20 cellular contexts compared by ENCODE assay signal in the genomic region with DNA sequence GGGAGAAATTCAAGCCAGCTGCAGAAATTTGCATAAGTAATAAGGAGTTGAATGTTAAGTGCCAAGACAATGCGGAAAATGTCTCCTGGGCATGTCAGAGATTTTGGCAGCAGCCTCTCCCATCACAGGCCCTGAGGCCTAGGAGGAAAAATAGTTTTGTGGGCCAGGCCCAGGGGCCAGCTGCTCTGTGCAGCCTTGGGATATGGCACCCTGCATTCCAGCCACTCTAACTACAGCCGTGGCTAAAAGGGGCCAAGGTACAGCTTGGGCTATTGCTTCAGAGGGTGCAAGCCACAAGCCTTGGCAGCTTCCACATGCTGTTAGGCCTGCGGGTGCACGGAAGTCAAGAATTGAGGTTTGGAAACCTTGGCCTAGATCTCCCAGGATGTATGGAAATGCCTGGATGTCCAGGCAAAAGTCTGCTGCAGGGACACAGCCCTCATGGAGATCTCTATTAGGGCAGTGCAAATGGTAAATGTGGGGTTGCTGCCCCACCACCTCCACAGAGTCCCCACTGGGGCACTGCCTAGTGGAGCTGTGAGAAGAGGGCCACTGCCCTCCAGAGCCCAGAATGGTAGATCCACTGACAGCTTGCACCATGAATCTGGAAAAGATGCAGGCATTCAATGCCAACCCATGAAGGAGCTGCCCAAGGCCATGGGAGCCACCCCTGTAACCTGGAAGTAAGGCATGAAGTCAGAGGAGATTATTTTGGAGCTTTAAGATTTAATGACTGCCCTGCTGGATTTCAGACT.
DNase-seq lines count a peak whose midpoint lies in the region; ATAC-seq, FAIRE-seq and TF ChIP-seq lines count a peak whose summit lies in the region.
"Had no signal": no experiment of that assay in that cellular context is flagged by ENCODE, and none has a peak within 500 bp of the region (broad histone marks: within the 10 kb centered on the region; RNA-seq: fewer than 3 reads in every experiment).

No MANE protein-coding gene starts in this region.

- no peak for DNase-seq in Right ventricle myocardium superior
- DNase-seq in cardiac septum (ENCODE audit: low spot score): no peak
- DNase-seq in endodermal cell: no peak
- no peak for DNase-seq in HepG2 (ENCODE audit: low spot score)
- peak; percentile 24 for DNase-seq in small intestine
- no peak for DNase-seq in NCI-H524 (lab: John Stamatoyannopoulos, UW)
- no peak for DNase-seq in effector CD8-positive, alpha-beta T cell (lab: John Stamatoyannopoulos, UW)
- DNase-seq in GM10248 (ENCODE audit: extremely low spot score): no peak
- DNase-seq: Calu3; CD4-positive, CD25-positive, alpha-beta regulatory T cell; HCEC 1CT; Kasumi-1; NCI-H1417 treated with DMSO at 0.1 percent for 48 hours; NCI-H2081; NCI-H2227 treated with DMSO at 0.1 percent for 48 hours; NCI-H526; NK-92 treated with Interleukin-12 subunit alpha and Interleukin-12 subunit beta, amount 100 ng/mL, for 24 hours had no signal

- CTCF ChIA-PET in HepG2 (lab: Yijun Ruan, JAX; ENCODE audit: low intra/inter-chr PET ratio, low total read pairs): no interaction called here
- CTCF ChIA-PET in GM10248 (lab: Yijun Ruan, JAX): interaction anchor here (1.1 to 5.0 kb wide), 6 partner anchors 8 to 87 kb away, joined by 3 to 18 read pairs (median 4); no protein-coding TSS in a partner anchor

- FAIRE-seq in HepG2 (lab: Jason Lieb, UNC) (no peak), small intestine (lab: Jason Lieb, UNC) (no peak)
- FAIRE-seq: G401.6, GM12892, GM19239 had no signal

- TF ChIP-seq CTCF in endodermal cell (conservative IDR thresholded peaks at IDR 0.05): no peak
- no peak for TF ChIP-seq CTCF in HepG2 (CRISPR knock-in tag; IDR thresholded peaks at IDR 0.05)
- no peak for TF ChIP-seq CTCF in GM10248 (IDR thresholded peaks at IDR 0.05; ENCODE audit: control extremely low read depth, extremely low read depth, low read depth, missing control alignments)

- no peak overlapping the region for H2AFZ ChIP-seq in HepG2 (ENCODE audit: low read length)

- no peak overlapping the region for H3K4me2 ChIP-seq in HepG2 (ENCODE audit: low read depth, low read length)

- H3K4me3 ChIP-seq in endodermal cell (ENCODE audit: low read length) (peak overlapping the region; percentile 23), HepG2 (replicated peaks in 1 of 3; ENCODE audit: insufficient read depth in 1 of 3, low read depth in 2 of 3, low read length in 3 of 3) (no peak overlapping the region), small intestine (ENCODE audit: low read depth in 1 of 2, low read length in 2 of 2) (no peak overlapping the region)

- H3K36me3 ChIP-seq in endodermal cell (ENCODE audit: control insufficient read depth, insufficient read depth, low read length): peaks cover 10% of the 10 kb centered on the region
- H3K36me3 ChIP-seq in HepG2 (replicated peaks in 1 of 2; ENCODE audit: control insufficient read depth in 1 of 2, insufficient read depth in 2 of 2, low read length in 2 of 2): peaks cover 0 to 5% of the 10 kb centered on the region in 2 experiments; a peak in 2 of 5 replicates
- H3K36me3 ChIP-seq in small intestine (ENCODE audit: control insufficient read depth in 2 of 2, insufficient read depth in 2 of 2, low read length in 2 of 2): peaks cover 0 to 2% of the 10 kb centered on the region in 2 donors

- 82 to 84% methylated on average over 3 to 4 of the region's 4 CpGs for WGBS in endodermal cell (ENCODE audit: insufficient coverage in 1 of 2, insufficient read length in 1 of 2), 2 experiments
- WGBS in HepG2 (ENCODE audit: low lambda C conversion rate): 87% methylated on average over 4 of the region's 4 CpGs
- 68 to 76% (median 72%) methylated on average over 4 of the region's 4 CpGs for WGBS in small intestine, 3 donors

- no peak overlapping the region for H3K27ac Mint-ChIP-seq in endodermal cell

- H3K9ac ChIP-seq in endodermal cell (ENCODE audit: extremely low read depth, low read length, poor library complexity, severe bottlenecking): no peak overlapping the region
- no peak overlapping the region for H3K9ac ChIP-seq in HepG2 (ENCODE audit: insufficient read depth, low read depth, low read length)

- intact Hi-C loops in Right ventricle myocardium superior (cut with DNase I) (no loop called here), cardiac septum (cut with DNase I) (no loop called here), HepG2 (cut with micrococcal nuclease; ENCODE audit: unreplicated experiment) (no loop called here)

- TF ChIP-seq POLR2A in HepG2 (IDR thresholded peaks at IDR 0.05; ENCODE audit: insufficient read depth in 1 of 2, low read depth in 2 of 2, low read length in 2 of 2): no peak

- TF ChIP-seq EP300 in HepG2 (IDR thresholded peaks at IDR 0.05; ENCODE audit: low read depth in 2 of 2, low read length in 2 of 2): no peak
- no peak for TF ChIP-seq EP300 in HepG2 (CRISPR knock-in tag; IDR thresholded peaks at IDR 0.05; ENCODE audit: borderline replicate concordance)

- H3K4me3 Mint-ChIP-seq in endodermal cell: no peak overlapping the region
- H3K4me3 Mint-ChIP-seq: CD4-positive, CD25-positive, alpha-beta regulatory T cell had no signal

- H3K27me3 ChIP-seq in endodermal cell (ENCODE audit: control insufficient read depth, insufficient read depth, low read length, poor library complexity, severe bottlenecking): no peaks in the 10 kb centered on the region
- H3K27me3 ChIP-seq in HepG2 (ENCODE audit: control insufficient read depth in 1 of 2, insufficient read depth in 2 of 2, low read length in 2 of 2): no peaks in the 10 kb centered on the region
- H3K27me3 ChIP-seq in small intestine (ENCODE audit: control insufficient read depth in 2 of 2, insufficient read depth in 2 of 2, low read length in 2 of 2): no peaks in the 10 kb centered on the region

- H3K27me3 Mint-ChIP-seq in endodermal cell (ENCODE audit: insufficient read depth): no peaks in the 10 kb centered on the region
- H3K27me3 Mint-ChIP-seq: CD4-positive, CD25-positive, alpha-beta regulatory T cell had no signal

- H3K9me3 Mint-ChIP-seq in endodermal cell: peaks cover 24% of the 10 kb centered on the region
- H3K9me3 Mint-ChIP-seq: CD4-positive, CD25-positive, alpha-beta regulatory T cell had no signal

- no peak for TF ChIP-seq RAD21 in HepG2 (CRISPR knock-in tag; IDR thresholded peaks at IDR 0.05)

- H3K9me3 ChIP-seq in endodermal cell (ENCODE audit: control insufficient read depth, low read length) (peaks cover 23% of the 10 kb centered on the region), HepG2 (ENCODE audit: low read length) (no peaks in the 10 kb centered on the region), small intestine (ENCODE audit: control insufficient read depth, low read depth) (no peaks in the 10 kb centered on the region)

- POLR2A ChIA-PET in HepG2 (lab: Yijun Ruan, JAX) (no interaction called here), GM10248 (lab: Yijun Ruan, JAX) (no interaction called here)

- peaks cover 20% of the 10 kb centered on the region for H3K36me3 Mint-ChIP-seq in endodermal cell (ENCODE audit: low read depth)

- H3K27ac ChIP-seq in endodermal cell (ENCODE audit: low read depth, low read length): no peak overlapping the region
- H3K27ac ChIP-seq in HepG2 (ENCODE audit: extremely low read length, insufficient read depth, low read length): no peak overlapping the region
- no peak overlapping the region for H3K27ac ChIP-seq in small intestine (ENCODE audit: low read depth in 1 of 2, low read length in 1 of 2)

- H4K20me1 ChIP-seq in HepG2 (ENCODE audit: insufficient read depth, low read length): no peaks in the 10 kb centered on the region

- no peaks in the 10 kb centered on the region for H3K79me2 ChIP-seq in HepG2 (ENCODE audit: insufficient read depth, low read length)

- peaks cover 29% of the 10 kb centered on the region for H3K4me1 ChIP-seq in endodermal cell (ENCODE audit: control insufficient read depth, insufficient read depth, low read length)
- H3K4me1 ChIP-seq in HepG2 (ENCODE audit: insufficient read depth, low read length): peaks cover 12% of the 10 kb centered on the region
- H3K4me1 ChIP-seq in small intestine (ENCODE audit: control insufficient read depth in 2 of 2, insufficient read depth in 1 of 2, low read depth in 1 of 2, low read length in 1 of 2): peaks cover 0 to 2% of the 10 kb centered on the region in 2 donors

- peaks cover 39% of the 10 kb centered on the region for H3K4me1 Mint-ChIP-seq in endodermal cell

- BruUV-seq in HepG2 (replicated peaks; lab: Mats Ljungman, UMichigan): no TSS peak

- ATAC-seq in Right ventricle myocardium superior (ENCODE audit: poor library complexity) (peak; percentile 52), HepG2 (peak; percentile 71)

- in situ Hi-C loops in HepG2 (cut with HindIII; ENCODE audit: extremely low pct_ligation_motif_present, low pct_unique_long_range_greater_than_20kb): no loop called here

TF ChIP-seq in HepG2, 621 proteins besides CTCF, POLR2A, EP300 and RAD21:
- no peak for TF ChIP-seq SP5 (CRISPR knock-in tag; IDR thresholded peaks at IDR 0.05; ENCODE audit: borderline replicate concordance, low read depth)
- TF ChIP-seq HNF4A (CRISPR knock-in tag; IDR thresholded peaks at IDR 0.05): peak; percentile 49
- peak; percentile 55 for TF ChIP-seq TEAD3 (CRISPR knock-in tag; optimal IDR thresholded peaks at IDR 0.05; ENCODE audit: borderline replicate concordance)
- TF ChIP-seq ZNF776 (CRISPR knock-in tag; IDR thresholded peaks at IDR 0.05): no peak
- peak; percentile 37; the same call in 1 of the 2 replicates for TF ChIP-seq CEBPB (IDR thresholded peaks at IDR 0.05; ENCODE audit: borderline replicate concordance, low read depth, low read length)
- no peak for TF ChIP-seq ZNF101 (CRISPR knock-in tag; IDR thresholded peaks at IDR 0.05; ENCODE audit: borderline replicate concordance, low read depth)
